30 cellular contexts compared by ENCODE assay signal in the genomic region with DNA sequence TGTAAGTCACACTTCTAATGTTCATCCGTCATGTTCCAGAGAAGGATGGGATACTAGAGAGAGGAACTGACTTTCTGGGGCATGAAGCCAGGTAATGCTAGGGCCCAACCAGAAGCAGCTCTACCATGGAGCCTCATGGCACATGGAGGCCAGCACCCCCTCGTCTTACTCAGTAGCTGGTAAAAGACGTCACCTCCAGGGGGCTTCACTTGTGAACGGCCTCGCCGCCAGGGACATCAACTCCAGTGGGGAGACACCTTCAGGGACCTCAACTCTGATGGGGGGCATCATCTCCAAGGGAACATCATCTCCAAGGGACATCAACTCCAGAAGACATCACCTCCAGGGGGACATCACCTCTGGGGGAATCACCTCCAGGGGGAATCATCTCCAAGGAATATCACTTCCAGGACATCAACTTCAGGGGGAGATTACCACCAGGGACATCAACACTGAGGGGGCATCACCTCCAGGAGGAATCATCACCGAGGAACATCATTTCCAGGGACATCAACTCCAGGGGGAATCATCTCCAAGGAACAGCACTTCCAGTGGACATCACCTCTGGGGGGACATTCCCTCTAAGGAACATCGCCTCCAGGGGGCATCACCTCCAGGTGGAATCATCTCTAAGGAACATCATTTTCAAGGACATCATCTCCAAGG.
A peak's percentile ranks its signal among the peaks of the same experiment; 100 is the strongest.
DNase-seq lines count a peak whose midpoint lies in the region; ATAC-seq and TF ChIP-seq lines count a peak whose summit lies in the region.
"Had no signal": no experiment of that assay in that cellular context is flagged by ENCODE, and none has a peak within 500 bp of the region (broad histone marks: within the 10 kb centered on the region; RNA-seq: fewer than 3 reads in every experiment).

No MANE protein-coding gene starts in this region.

- H3K36me3 Mint-ChIP-seq in activated CD8-positive, alpha-beta T cell treated with anti-CD3 and anti-CD28 coated beads, Interleukin-2, amount 10 ng/mL, durations not matched to agents 7 days and 5 days (ENCODE audit: low read depth): no peaks in the 10 kb centered on the region
- no peaks in the 10 kb centered on the region for H3K36me3 Mint-ChIP-seq in activated CD8-positive, alpha-beta T cell treated with anti-CD3 and anti-CD28 coated beads for 36 hours (ENCODE audit: low read depth)
- H3K36me3 Mint-ChIP-seq in endothelial cell (ENCODE audit: low read depth, unreplicated experiment) (peaks cover 15% of the 10 kb centered on the region), osteocyte (ENCODE audit: unreplicated experiment) (no peaks in the 10 kb centered on the region)
- H3K36me3 Mint-ChIP-seq: CD14-positive monocyte; CD8-positive, alpha-beta memory T cell had no signal

- H3K27ac ChIP-seq in vagina: no peak overlapping the region
- H3K27ac ChIP-seq in tibial artery: no peak overlapping the region

- H3K4me1 ChIP-seq in vagina: no peaks in the 10 kb centered on the region
- H3K4me1 ChIP-seq in tibial artery: no peaks in the 10 kb centered on the region
- H3K4me1 ChIP-seq: BE2C had no signal

- no peak overlapping the region for H3K4me3 Mint-ChIP-seq in activated CD8-positive, alpha-beta T cell treated with anti-CD3 and anti-CD28 coated beads, Interleukin-2, amount 10 ng/mL, durations not matched to agents 7 days and 5 days
- no peak overlapping the region for H3K4me3 Mint-ChIP-seq in activated CD8-positive, alpha-beta T cell treated with anti-CD3 and anti-CD28 coated beads for 36 hours
- peak overlapping the region; percentile 6 for H3K4me3 Mint-ChIP-seq in endothelial cell (ENCODE audit: unreplicated experiment)
- H3K4me3 Mint-ChIP-seq in osteocyte (ENCODE audit: unreplicated experiment): no peak overlapping the region
- H3K4me3 Mint-ChIP-seq: CD14-positive monocyte; CD8-positive, alpha-beta memory T cell; GM23338; H9 had no signal

- H3K9me3 ChIP-seq in vagina: no peaks in the 10 kb centered on the region
- peaks cover 0 to 3% (median under 1%) of the 10 kb centered on the region in 3 donors for H3K9me3 ChIP-seq in tibial artery
- H3K9me3 ChIP-seq: BE2C had no signal

- no peak overlapping the region for H3K27ac Mint-ChIP-seq in activated CD8-positive, alpha-beta T cell treated with anti-CD3 and anti-CD28 coated beads, Interleukin-2, amount 10 ng/mL, durations not matched to agents 7 days and 5 days
- H3K27ac Mint-ChIP-seq in activated CD8-positive, alpha-beta T cell treated with anti-CD3 and anti-CD28 coated beads for 36 hours: no peak overlapping the region
- H3K27ac Mint-ChIP-seq in endothelial cell (ENCODE audit: unreplicated experiment) (peak overlapping the region; percentile 97), osteocyte (ENCODE audit: unreplicated experiment) (no peak overlapping the region)
- H3K27ac Mint-ChIP-seq: CD14-positive monocyte; CD8-positive, alpha-beta memory T cell; GM23338; H9 had no signal

- H3K4me3 ChIP-seq in vagina (no peak overlapping the region), tibial artery (no peak overlapping the region)
- H3K4me3 ChIP-seq: GM12878, GM23338, K562 had no signal

- no peaks in the 10 kb centered on the region for H3K9me3 Mint-ChIP-seq in activated CD8-positive, alpha-beta T cell treated with anti-CD3 and anti-CD28 coated beads, Interleukin-2, amount 10 ng/mL, durations not matched to agents 7 days and 5 days (ENCODE audit: insufficient read depth)
- no peaks in the 10 kb centered on the region for H3K9me3 Mint-ChIP-seq in activated CD8-positive, alpha-beta T cell treated with anti-CD3 and anti-CD28 coated beads for 36 hours
- H3K9me3 Mint-ChIP-seq in endothelial cell (ENCODE audit: unreplicated experiment): no peaks in the 10 kb centered on the region
- H3K9me3 Mint-ChIP-seq in osteocyte (ENCODE audit: unreplicated experiment): no peaks in the 10 kb centered on the region

- no peak for ATAC-seq in activated CD8-positive, alpha-beta T cell treated with anti-CD3 and anti-CD28 coated beads, Interleukin-2, amount 10 ng/mL, durations not matched to agents 7 days and 5 days
- ATAC-seq in activated CD8-positive, alpha-beta T cell treated with anti-CD3 and anti-CD28 coated beads for 36 hours: no peak
- ATAC-seq: GM12878, GM23338, K562, PC-3, Right ventricle myocardium inferior had no signal

- no peak for TF ChIP-seq CTCF in activated CD8-positive, alpha-beta T cell treated with anti-CD3 and anti-CD28 coated beads for 36 hours (IDR thresholded peaks at IDR 0.05)
- no peak for TF ChIP-seq CTCF in endothelial cell (IDR thresholded peaks at IDR 0.05; ENCODE audit: unreplicated experiment)
- TF ChIP-seq CTCF in osteocyte (IDR thresholded peaks at IDR 0.05): no peak
- TF ChIP-seq CTCF in vagina (IDR thresholded peaks at IDR 0.05): no peak
- TF ChIP-seq CTCF in tibial artery (IDR thresholded peaks at IDR 0.05): no peak

- TF ChIP-seq POLR2A in vagina (IDR thresholded peaks at IDR 0.05): no peak

- intact Hi-C loops in activated CD8-positive, alpha-beta T cell treated with anti-CD3 and anti-CD28 coated beads for 36 hours (cut with micrococcal nuclease): no loop called here
- intact Hi-C loops in vagina (cut with DNase I): no loop called here
- intact Hi-C loops in tibial artery (cut with DNase I; ENCODE audit: low total_unique reads): no loop called here

- H3K27me3 Mint-ChIP-seq in activated CD8-positive, alpha-beta T cell treated with anti-CD3 and anti-CD28 coated beads, Interleukin-2, amount 10 ng/mL, durations not matched to agents 7 days and 5 days (ENCODE audit: low read depth): peaks cover 18% of the 10 kb centered on the region
- peaks cover 25% of the 10 kb centered on the region for H3K27me3 Mint-ChIP-seq in activated CD8-positive, alpha-beta T cell treated with anti-CD3 and anti-CD28 coated beads for 36 hours
- H3K27me3 Mint-ChIP-seq in endothelial cell (ENCODE audit: unreplicated experiment) (peaks cover 11% of the 10 kb centered on the region), osteocyte (ENCODE audit: unreplicated experiment) (peaks cover 3% of the 10 kb centered on the region)

- DNase-seq in activated CD8-positive, alpha-beta T cell treated with anti-CD3 and anti-CD28 coated beads, Interleukin-2, amount 10 ng/mL, durations not matched to agents 7 days and 5 days: peak; percentile 15
- DNase-seq in activated CD8-positive, alpha-beta T cell treated with anti-CD3 and anti-CD28 coated beads for 36 hours: no peak
- DNase-seq in endothelial cell (ENCODE audit: low spot score) (no peak), osteocyte (ENCODE audit: extremely low spot score, unreplicated experiment) (peak; percentile 77), vagina (ENCODE audit: extremely low spot score in 2 of 2) (peak; percentile 60 to 67), tibial artery (no peak), HUDEP-2 (lab: John Stamatoyannopoulos, UW; ENCODE audit: unreplicated experiment in 76 of 76) (no peak)
- DNase-seq: 8988T; ACHN; BE2C; CD8-positive, alpha-beta memory T cell; DMS 273 treated with DMSO at 0.1 percent for 48 hours; DMS79; EL; GDM1; H9; Kasumi-1; MV-4-11; NCI-H1105 treated with DMSO at 0.1 percent for 48 hours; NCI-H2029; NCI-H446 treated with DMSO at 0.1 percent for 48 hours; NCI-H526; NCI-H82; NK-92 treated with Interleukin-12 subunit alpha and Interleukin-12 subunit beta, amount 100 ng/mL, for 24 hours; PC-3 had no signal

- CTCF ChIA-PET in activated CD8-positive, alpha-beta T cell treated with anti-CD3 and anti-CD28 coated beads, Interleukin-2, amount 10 ng/mL, durations not matched to agents 7 days and 5 days (lab: Charles Lee): no interaction called here
- CTCF ChIA-PET in activated CD8-positive, alpha-beta T cell treated with anti-CD3 and anti-CD28 coated beads for 36 hours (lab: Charles Lee): no interaction called here

- no peaks in the 10 kb centered on the region for H3K4me1 Mint-ChIP-seq in activated CD8-positive, alpha-beta T cell treated with anti-CD3 and anti-CD28 coated beads, Interleukin-2, amount 10 ng/mL, durations not matched to agents 7 days and 5 days (ENCODE audit: low read depth)
- no peaks in the 10 kb centered on the region for H3K4me1 Mint-ChIP-seq in activated CD8-positive, alpha-beta T cell treated with anti-CD3 and anti-CD28 coated beads for 36 hours (ENCODE audit: low read depth)
- peaks cover 65% of the 10 kb centered on the region for H3K4me1 Mint-ChIP-seq in endothelial cell (ENCODE audit: unreplicated experiment)
- H3K4me1 Mint-ChIP-seq in osteocyte (ENCODE audit: unreplicated experiment): no peaks in the 10 kb centered on the region
- H3K4me1 Mint-ChIP-seq: GM23338, H9 had no signal

- POLR2A ChIA-PET in activated CD8-positive, alpha-beta T cell treated with anti-CD3 and anti-CD28 coated beads, Interleukin-2, amount 10 ng/mL, durations not matched to agents 7 days and 5 days (lab: Charles Lee): no interaction called here
- POLR2A ChIA-PET in activated CD8-positive, alpha-beta T cell treated with anti-CD3 and anti-CD28 coated beads for 36 hours (lab: Charles Lee): no interaction called here

- H3K27me3 ChIP-seq in vagina: no peaks in the 10 kb centered on the region
- H3K27me3 ChIP-seq in tibial artery: peaks cover 0 to 4% of the 10 kb centered on the region in 2 donors

- H3K36me3 ChIP-seq in vagina: no peaks in the 10 kb centered on the region
- no peaks in the 10 kb centered on the region for H3K36me3 ChIP-seq in tibial artery
- H3K36me3 ChIP-seq: BE2C had no signal

Comparison
In these comparisons a context has a peak if more than half of its experiments do, and no peak if none do; other contexts are left out.
1. DNase-seq: peak in activated CD8-positive, alpha-beta T cell treated with anti-CD3 and anti-CD28 coated beads, Interleukin-2, amount 10 ng/mL, durations not matched to agents 7 days and 5 days (single experiment), osteocyte (single experiment) and vagina (2 of 2); none in activated CD8-positive, alpha-beta T cell treated with anti-CD3 and anti-CD28 coated beads for 36 hours (single experiment), endothelial cell (single experiment), tibial artery (0 of 2) and HUDEP-2 (0 of 76).